ENCODE assay signal across 10 cellular contexts in genomic region chr21:34844033-34844923, GRCh38.
DNase-seq lines count a peak whose midpoint lies in the region; ATAC-seq and TF ChIP-seq lines count a peak whose summit lies in the region.
"Had no signal": no experiment of that assay in that cellular context is flagged by ENCODE, and none has a peak within 500 bp of the region (broad histone marks: within the 10 kb centered on the region; RNA-seq: fewer than 3 reads in every experiment).

No MANE protein-coding gene starts in this region.

- no peaks in the 10 kb centered on the region for H3K27me3 Mint-ChIP-seq in activated B cell treated with CpG ODN at 0.5 μM for 24 hours
- no peaks in the 10 kb centered on the region for H3K27me3 Mint-ChIP-seq in stimulated activated naive CD8-positive, alpha-beta T cell treated with anti-CD3 and anti-CD28 coated beads, Interleukin-15, amount 100 ng/mL, for 72 hours

- peak overlapping the region; percentile 15 for H3K4me3 Mint-ChIP-seq in activated B cell treated with CpG ODN at 0.5 μM for 24 hours
- peak overlapping the region; percentile 45 to 47 for H3K4me3 Mint-ChIP-seq in stimulated activated naive CD8-positive, alpha-beta T cell treated with anti-CD3 and anti-CD28 coated beads, Interleukin-15, amount 100 ng/mL, for 72 hours

- H3K4me3 ChIP-seq in hepatocyte, result no peak overlapping the region
- H3K4me3 ChIP-seq: BLaER1 treated with 17β-estradiol and CSF1 and Interleukin-3, amounts not matched to agents 10 nM and 100 nM had no signal

- H3K79me2 ChIP-seq in hepatocyte, result peaks cover 24% of the 10 kb centered on the region

- H3K4me2 ChIP-seq in hepatocyte, result no peak overlapping the region

- WGBS in hepatocyte (ENCODE audit: low lambda C conversion rate, missing lambda C conversion rate), result 83% methylated on average over 12 of the region's 12 CpGs

- peaks cover 49% of the 10 kb centered on the region for H3K36me3 Mint-ChIP-seq in activated B cell treated with CpG ODN at 0.5 μM for 24 hours (ENCODE audit: low read depth)

- no peaks in the 10 kb centered on the region for H3K9me3 Mint-ChIP-seq in activated B cell treated with CpG ODN at 0.5 μM for 24 hours
- no peaks in the 10 kb centered on the region for H3K9me3 Mint-ChIP-seq in stimulated activated naive CD8-positive, alpha-beta T cell treated with anti-CD3 and anti-CD28 coated beads, Interleukin-15, amount 100 ng/mL, for 72 hours

- H2AFZ ChIP-seq in hepatocyte, result no peak overlapping the region

- no peaks in the 10 kb centered on the region for H3K27me3 ChIP-seq in hepatocyte
- H3K27me3 ChIP-seq: BLaER1 treated with 17β-estradiol and CSF1 and Interleukin-3, amounts not matched to agents 10 nM and 100 nM had no signal

- peaks cover 36% of the 10 kb centered on the region for H3K4me1 Mint-ChIP-seq in activated B cell treated with CpG ODN at 0.5 μM for 24 hours
- H3K4me1 Mint-ChIP-seq in stimulated activated naive CD8-positive, alpha-beta T cell treated with anti-CD3 and anti-CD28 coated beads, Interleukin-15, amount 100 ng/mL, for 72 hours, result peaks cover 49% of the 10 kb centered on the region

- H3K4me1 ChIP-seq in hepatocyte (ENCODE audit: insufficient read depth), result peaks cover 29% of the 10 kb centered on the region

- no peak for DNase-seq in activated CD4-positive, CD25-positive, alpha-beta regulatory T cell treated with anti-CD3 and anti-CD28 coated beads, Interleukin-2, amount 50 U/mL, for 72 hours
- DNase-seq in activated B cell treated with CpG ODN at 0.5 μM for 24 hours (no peak), hepatocyte (ENCODE audit: low spot score) (no peak), LoVo (ENCODE audit: low spot score) (no peak)
- DNase-seq in stimulated activated naive CD8-positive, alpha-beta T cell treated with anti-CD3 and anti-CD28 coated beads, Interleukin-15, amount 100 ng/mL, for 72 hours, result no peak
- DNase-seq: WERI-Rb-1 had no signal

- TF ChIP-seq CTCF in activated B cell treated with CpG ODN at 0.5 μM for 24 hours (IDR thresholded peaks at IDR 0.05), result no peak
- no peak for TF ChIP-seq CTCF in hepatocyte (IDR thresholded peaks at IDR 0.05; ENCODE audit: poor library complexity)

- peak overlapping the region; percentile 94 for H3K27ac ChIP-seq in hepatocyte
- H3K27ac ChIP-seq: WERI-Rb-1 had no signal

- no peaks in the 10 kb centered on the region for H4K20me1 ChIP-seq in hepatocyte (ENCODE audit: insufficient read depth, poor library complexity, severe bottlenecking)

- peak; percentile 41 to 55 for ATAC-seq in activated CD4-positive, CD25-positive, alpha-beta regulatory T cell treated with anti-CD3 and anti-CD28 coated beads, Interleukin-2, amount 50 U/mL, for 24 hours
- peak; percentile 67 for ATAC-seq in activated B cell treated with CpG ODN at 0.5 μM for 24 hours (ENCODE audit: low read depth)
- ATAC-seq in stimulated activated naive CD8-positive, alpha-beta T cell treated with anti-CD3 and anti-CD28 coated beads, Interleukin-15, amount 100 ng/mL, for 72 hours, result no peak
- no peak for ATAC-seq in HG03025 (IDR thresholded peaks at IDR 0.05; ENCODE audit: low FRiP score, unreplicated experiment)
- no peak for ATAC-seq in HG03432 (IDR thresholded peaks at IDR 0.05; ENCODE audit: unreplicated experiment)

- H3K27ac Mint-ChIP-seq in activated B cell treated with CpG ODN at 0.5 μM for 24 hours, result peak overlapping the region; percentile 60
- peak overlapping the region; percentile 76 for H3K27ac Mint-ChIP-seq in stimulated activated naive CD8-positive, alpha-beta T cell treated with anti-CD3 and anti-CD28 coated beads, Interleukin-15, amount 100 ng/mL, for 72 hours

- H3K9me2 ChIP-seq in hepatocyte (replicated peaks; ENCODE audit: insufficient read depth), result no peaks in the 10 kb centered on the region

- CTCF ChIA-PET in activated B cell treated with CpG ODN at 0.5 μM for 24 hours (lab: Charles Lee), result no interaction called here

- POLR2A ChIA-PET in activated B cell treated with CpG ODN at 0.5 μM for 24 hours (lab: Charles Lee), result interaction anchor here (2.4 kb wide), 1 partner anchor 45 kb away, joined by 24 read pairs; no protein-coding TSS in a partner anchor

- intact Hi-C loops in activated B cell treated with CpG ODN at 0.5 μM for 24 hours (cut with micrococcal nuclease), result loop anchor here (2.0 kb wide), 2 partner anchors 37 to 45 kb away; no protein-coding TSS in a partner anchor

- H3K9me3 ChIP-seq in hepatocyte (ENCODE audit: low read depth), result no peaks in the 10 kb centered on the region
- H3K9me3 ChIP-seq: BLaER1 treated with 17β-estradiol and CSF1 and Interleukin-3, amounts not matched to agents 10 nM and 100 nM had no signal

- no peaks in the 10 kb centered on the region for H3K36me3 ChIP-seq in hepatocyte (replicated peaks; ENCODE audit: insufficient read depth, low read depth)
- H3K36me3 ChIP-seq: WERI-Rb-1 had no signal

Comparison
In these comparisons a context has a peak if more than half of its experiments do, and no peak if none do; other contexts are left out.
1. ATAC-seq: peak in activated CD4-positive, CD25-positive, alpha-beta regulatory T cell treated with anti-CD3 and anti-CD28 coated beads, Interleukin-2, amount 50 U/mL, for 24 hours (2 of 2) and activated B cell treated with CpG ODN at 0.5 μM for 24 hours (single experiment); none in stimulated activated naive CD8-positive, alpha-beta T cell treated with anti-CD3 and anti-CD28 coated beads, Interleukin-15, amount 100 ng/mL, for 72 hours (single experiment), HG03025 (single experiment) and HG03432 (single experiment).